In genomic region chr4:47466061-47466785, GRCh38 we compare ENCODE assay signal across 24 cellular contexts.
"Had no signal": no experiment of that assay in that cellular context is flagged by ENCODE, and none has a peak within 500 bp of the region (broad histone marks: within the 10 kb centered on the region; RNA-seq: fewer than 3 reads in every experiment).

No MANE protein-coding gene starts in this region.

- H3K9me3 Mint-ChIP-seq: activated naive CD4-positive, alpha-beta T cell treated with anti-CD3 and anti-CD28 coated beads, Interleukin-2, amount 50 U/mL, for 24 hours; central memory CD8-positive, alpha-beta T cell; endodermal cell; naive thymus-derived CD4-positive, alpha-beta T cell had no signal

- H3K9me3 ChIP-seq: ascending aorta, colonic mucosa, left ventricle myocardium inferior, mucosa of descending colon, pancreas, sigmoid colon, spleen, thyroid gland had no signal

- H3K27me3 Mint-ChIP-seq: activated naive CD4-positive, alpha-beta T cell treated with anti-CD3 and anti-CD28 coated beads, Interleukin-2, amount 50 U/mL, for 24 hours had no signal

- FAIRE-seq: pancreas had no signal

- H3K36me3 ChIP-seq: ascending aorta, colonic mucosa, left ventricle myocardium inferior, pancreas, sigmoid colon, spleen, thyroid gland had no signal

- DNase-seq: activated CD4-positive, alpha-beta T cell treated with anti-CD3 and anti-CD28 coated beads, Interleukin-2, amount 50 U/mL, for 1 hour; activated CD4-positive, CD25-positive, alpha-beta regulatory T cell treated with anti-CD3 and anti-CD28 coated beads, Interleukin-2, amount 50 U/mL, for 72 hours; activated CD8-positive, alpha-beta memory T cell treated with anti-CD3 and anti-CD28 coated beads for 24 hours; activated CD8-positive, alpha-beta memory T cell treated with anti-CD3 and anti-CD28 coated beads, Interleukin-2, amount 50 U/mL, for 48 hours; activated gamma-delta T cell; colonic mucosa; endodermal cell; foreskin keratinocyte; glutamatergic neuron; hippocampal formation; islet precursor cell; left ventricle myocardium inferior; mammary epithelial cell; mucosa of descending colon; naive thymus-derived CD4-positive, alpha-beta T cell; pancreas; sigmoid colon; spleen; stimulated activated naive CD4-positive, alpha-beta T cell treated with Interleukin-2 at 50 U/mL for 16 hours; thyroid gland had no signal

- H3K27me3 ChIP-seq: ascending aorta, colonic mucosa, foreskin keratinocyte, pancreas, sigmoid colon, spleen, thyroid gland had no signal

- H3K4me3 Mint-ChIP-seq: activated naive CD4-positive, alpha-beta T cell treated with anti-CD3 and anti-CD28 coated beads, Interleukin-2, amount 50 U/mL, for 24 hours; central memory CD8-positive, alpha-beta T cell; endodermal cell; naive thymus-derived CD4-positive, alpha-beta T cell had no signal

- H3K4me3 ChIP-seq: ascending aorta, colonic mucosa, left ventricle myocardium inferior, mucosa of descending colon, pancreas, sigmoid colon, spleen, thyroid gland had no signal

- H3K4me1 ChIP-seq: colonic mucosa had no signal

- H3K27ac ChIP-seq: ascending aorta, colonic mucosa, epithelial cell of prostate, foreskin keratinocyte, left ventricle myocardium inferior, pancreas, sigmoid colon, spleen, thyroid gland had no signal

- ATAC-seq: foreskin keratinocyte; mucosa of descending colon; naive thymus-derived CD4-positive, alpha-beta T cell; pancreas had no signal

- H3K36me3 Mint-ChIP-seq: activated naive CD4-positive, alpha-beta T cell treated with anti-CD3 and anti-CD28 coated beads, Interleukin-2, amount 50 U/mL, for 24 hours had no signal

- H3K27ac Mint-ChIP-seq: activated naive CD4-positive, alpha-beta T cell treated with anti-CD3 and anti-CD28 coated beads, Interleukin-2, amount 50 U/mL, for 24 hours; endodermal cell had no signal
